ENCODE assay signal across 8 cellular contexts in the genomic region with DNA sequence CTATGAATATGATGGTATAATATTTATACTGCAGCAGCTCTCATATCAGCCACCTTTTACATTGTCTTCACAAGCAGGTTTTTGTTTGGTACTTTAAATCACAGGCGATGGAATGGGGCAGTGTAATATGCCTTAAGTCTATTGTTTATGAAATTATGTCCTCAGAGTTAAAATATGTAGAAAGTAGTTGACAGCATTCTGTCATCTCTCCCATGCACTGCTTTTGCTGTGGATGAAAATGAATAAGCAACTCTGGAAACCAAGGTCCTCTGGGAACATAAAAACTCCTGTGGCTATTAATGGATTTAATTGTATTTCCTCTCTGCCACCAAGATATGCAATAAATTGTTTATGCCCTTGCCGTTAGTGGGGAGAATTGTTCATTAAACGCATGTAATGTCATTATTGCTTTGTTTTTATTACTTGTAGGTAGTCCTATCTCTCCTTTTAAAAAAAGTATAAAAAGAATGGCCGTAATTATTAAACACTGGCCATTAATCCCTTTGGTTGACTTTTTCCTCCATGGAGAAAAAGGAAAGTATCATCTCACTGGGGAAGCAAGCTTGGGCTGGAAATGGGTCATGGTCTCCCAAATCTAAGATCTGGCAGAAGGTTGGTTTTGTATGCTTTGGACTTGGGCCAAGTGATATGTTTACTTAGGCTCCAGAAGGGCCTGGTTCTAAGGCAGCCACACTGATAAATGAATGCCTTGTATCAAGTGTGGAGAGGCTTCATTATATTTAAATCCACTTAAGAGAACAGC. TPM values are rescaled to one million over a fixed set of nuclear protein-coding genes. Genes with fewer than 3 reads are reported as not detected.
DNase-seq lines count a peak whose midpoint lies in the region; ATAC-seq and TF ChIP-seq lines count a peak whose summit lies in the region.

No MANE protein-coding gene starts in this region.

- no peak overlapping the region for H4K8ac ChIP-seq in trophoblast cell (ENCODE audit: low read depth, low read length)

- ATAC-seq in esophagus mucosa = no peak
- ATAC-seq in GM19324 (IDR thresholded peaks at IDR 0.05; ENCODE audit: low FRiP score, unreplicated experiment) = no peak

- no peak overlapping the region for H2BK12ac ChIP-seq in trophoblast cell (ENCODE audit: low read length)

- H2AK5ac ChIP-seq in trophoblast cell (ENCODE audit: low read length) = no peak overlapping the region

- H3K23ac ChIP-seq in trophoblast cell (ENCODE audit: low read length) = no peak overlapping the region

- no peak overlapping the region for H3K27ac ChIP-seq in trophoblast cell (ENCODE audit: low read depth, low read length)

- no peak overlapping the region for H2BK120ac ChIP-seq in trophoblast cell (ENCODE audit: insufficient read depth, low read length, poor library complexity)

- H3K27ac Mint-ChIP-seq in brain = peak overlapping the region in 3 of 5 experiments; percentile 0 to 77 (median 18)

- peak overlapping the region in 2 of 5 experiments; percentile 23 to 29 for H3K4me3 Mint-ChIP-seq in brain

- peaks cover 6% of the 10 kb centered on the region for H3K36me3 Mint-ChIP-seq in brain

- no peaks in the 10 kb centered on the region for H3K9me3 ChIP-seq in trophoblast cell (ENCODE audit: insufficient read depth, low read depth, low read length)

- no peak overlapping the region for H3K4me3 ChIP-seq in trophoblast cell (ENCODE audit: low read depth, low read length)

- H3K27me3 ChIP-seq in trophoblast cell (ENCODE audit: insufficient read depth, low read length) = no peaks in the 10 kb centered on the region

- no peak overlapping the region for H4K91ac ChIP-seq in trophoblast cell (ENCODE audit: low read depth, low read length)

- POLR2A ChIA-PET in HEK293T (lab: Yijun Ruan, JAX) = interaction anchor here (0.6 to 1.6 kb wide), 2 partner anchors 14 to 31 kb away, joined by 3 to 5 read pairs; a partner anchor contains a TSS

- H2BK5ac ChIP-seq in trophoblast cell (ENCODE audit: low read depth, low read length, poor library complexity) = no peak overlapping the region

- H3K36me3 ChIP-seq in trophoblast cell (ENCODE audit: control insufficient read depth in 1 of 2, insufficient read depth in 2 of 2, low read length in 2 of 2) = no peaks in the 10 kb centered on the region

- DNase-seq in HEK293T (ENCODE audit: extremely low spot score) (peak; percentile 59), NCI-H345 treated with DMSO at 0.1 percent for 48 hours (lab: John Stamatoyannopoulos, UW; ENCODE audit: unreplicated experiment) (peak; percentile 71), trophoblast cell (no peak), T-helper 1 cell (no peak), kidney glomerular epithelial cell (lab: John Stamatoyannopoulos, UW) (no peak)

- H3K14ac ChIP-seq in trophoblast cell (ENCODE audit: low read length) = no peak overlapping the region

- H4K12ac ChIP-seq in trophoblast cell (ENCODE audit: low read depth, low read length) = no peak overlapping the region

- no peak overlapping the region for H3K4me2 ChIP-seq in trophoblast cell (ENCODE audit: low read length)

- CTCF ChIA-PET in HEK293T (lab: Yijun Ruan, JAX) = no interaction called here

- WGBS in trophoblast cell (ENCODE audit: extremely low coverage, insufficient coverage, insufficient read length) = no CpG with 5 or more reads among the region's 4 CpGs

- TF ChIP-seq CTCF in brain (conservative IDR thresholded peaks at IDR 0.05) = no peak

- no peak overlapping the region for H3K18ac ChIP-seq in trophoblast cell (ENCODE audit: low read length)

- no peak overlapping the region for H2AFZ ChIP-seq in trophoblast cell (ENCODE audit: insufficient read depth, low read length, poor library complexity)

- no peaks in the 10 kb centered on the region for H3K9me3 Mint-ChIP-seq in brain

- peaks cover 52% of the 10 kb centered on the region for H3K4me1 Mint-ChIP-seq in brain

- no peaks in the 10 kb centered on the region for H3K27me3 Mint-ChIP-seq in brain

- peaks cover 7% of the 10 kb centered on the region for H3K79me1 ChIP-seq in trophoblast cell (ENCODE audit: low read length)

- no peak overlapping the region for H3K9ac ChIP-seq in trophoblast cell (ENCODE audit: low read length)

- peaks cover 6 to 16% of the 10 kb centered on the region in 2 experiments for H3K4me1 ChIP-seq in trophoblast cell (ENCODE audit: control insufficient read depth in 1 of 2, insufficient read depth in 2 of 2, low read length in 2 of 2)

- H3K79me2 ChIP-seq in trophoblast cell (ENCODE audit: control insufficient read depth, insufficient read depth, low read length, poor library complexity) = peaks cover 2% of the 10 kb centered on the region

- peak overlapping the region; percentile 14 for H3K4ac ChIP-seq in trophoblast cell (ENCODE audit: low read depth, low read length)

TF ChIP-seq in HEK293T, 16 proteins besides CTCF, POLR2A, EP300 and RAD21:
- TF ChIP-seq FOXA1 (IDR thresholded peaks at IDR 0.05) (no peak), LEF1 (IDR thresholded peaks at IDR 0.05; ENCODE audit: borderline replicate concordance) (no peak), BHLHE40 (IDR thresholded peaks at IDR 0.05; ENCODE audit: borderline replicate concordance) (no peak), ARNT (IDR thresholded peaks at IDR 0.05) (no peak), ELF4 (IDR thresholded peaks at IDR 0.05) (no peak), CTBP1 (IDR thresholded peaks at IDR 0.05; ENCODE audit: borderline replicate concordance) (no peak), TARDBP (IDR thresholded peaks at IDR 0.05) (no peak), FOXK2 (IDR thresholded peaks at IDR 0.05) (no peak), L3MBTL2 (conservative IDR thresholded peaks at IDR 0.05) (no peak), HDGF (IDR thresholded peaks at IDR 0.05; ENCODE audit: borderline replicate concordance) (no peak), NFRKB (IDR thresholded peaks at IDR 0.05) (no peak), ZNF384 (IDR thresholded peaks at IDR 0.05) (no peak), SP1 (IDR thresholded peaks at IDR 0.05) (no peak), FOXM1 (IDR thresholded peaks at IDR 0.05; ENCODE audit: borderline replicate concordance) (no peak), SUZ12 (IDR thresholded peaks at IDR 0.05) (no peak)
- TF ChIP-seq, protein P1, sequence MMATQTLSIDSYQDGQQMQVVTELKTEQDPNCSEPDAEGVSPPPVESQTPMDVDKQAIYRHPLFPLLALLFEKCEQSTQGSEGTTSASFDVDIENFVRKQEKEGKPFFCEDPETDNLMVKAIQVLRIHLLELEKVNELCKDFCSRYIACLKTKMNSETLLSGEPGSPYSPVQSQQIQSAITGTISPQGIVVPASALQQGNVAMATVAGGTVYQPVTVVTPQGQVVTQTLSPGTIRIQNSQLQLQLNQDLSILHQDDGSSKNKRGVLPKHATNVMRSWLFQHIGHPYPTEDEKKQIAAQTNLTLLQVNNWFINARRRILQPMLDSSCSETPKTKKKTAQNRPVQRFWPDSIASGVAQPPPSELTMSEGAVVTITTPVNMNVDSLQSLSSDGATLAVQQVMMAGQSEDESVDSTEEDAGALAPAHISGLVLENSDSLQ (IDR thresholded peaks at IDR 0.05) = no peak

RNA-seq across cellular contexts. Expression of a gene that starts 13.0 kb away (rescaled TPM):
- polyA plus RNA-seq in brain (ENCODE audit: insufficient read depth, low read depth, low replicate concordance) = 98.4 TPM
- polyA plus RNA-seq in trophoblast cell (2013) = 63.7 and 65.0 TPM in 2 replicates
- total RNA-seq in esophagus mucosa = 41.7 TPM

RNA-seq across cellular contexts. Expression of a gene that starts 31.0 kb away (rescaled TPM):
- polyA plus RNA-seq in brain (ENCODE audit: insufficient read depth, low read depth, low replicate concordance) = 266 TPM
- polyA plus RNA-seq in trophoblast cell (2013) = 157 and 158 TPM in 2 replicates
- total RNA-seq in esophagus mucosa = 76.7 TPM

RNA-seq across cellular contexts. Expression of a gene that starts 34.2 kb away (rescaled TPM):
- polyA plus RNA-seq in brain (ENCODE audit: insufficient read depth, low read depth, low replicate concordance) = 3.7 TPM
- 0.12 TPM in 2 replicates for polyA plus RNA-seq in trophoblast cell (2013)
- not detected for total RNA-seq in esophagus mucosa

RNA-seq across cellular contexts. Expression of a gene that starts 56.8 kb away (rescaled TPM):
- not detected for polyA plus RNA-seq in brain (ENCODE audit: insufficient read depth, low read depth, low replicate concordance)
- 0.04 TPM in 1 of 2 replicates, not detected in the other for polyA plus RNA-seq in trophoblast cell (2013)
- not detected for total RNA-seq in esophagus mucosa

Comparison
In these comparisons a context has a peak if more than half of its experiments do, and no peak if none do; other contexts are left out.
1. DNase-seq: peak in HEK293T (single experiment) and NCI-H345 treated with DMSO at 0.1 percent for 48 hours (single experiment); none in trophoblast cell (0 of 2), T-helper 1 cell (0 of 5) and kidney glomerular epithelial cell (single experiment).